In genomic region chr6:157226761-157227160, GRCh38 we compare ENCODE assay signal across 15 cellular contexts.
DNase-seq lines count a peak whose midpoint lies in the region; ATAC-seq, FAIRE-seq and TF ChIP-seq lines count a peak whose summit lies in the region.
"Had no signal": no experiment of that assay in that cellular context is flagged by ENCODE, and none has a peak within 500 bp of the region (broad histone marks: within the 10 kb centered on the region; RNA-seq: fewer than 3 reads in every experiment).

No MANE protein-coding gene starts in this region.

- H3K27me3 ChIP-seq in K562 (ENCODE audit: control insufficient read depth in 2 of 2, insufficient read depth in 2 of 2, low read length in 2 of 2) (peaks cover 0 to 9% of the 10 kb centered on the region in 2 experiments; a peak in 1 of 5 replicates), suprapubic skin (no peaks in the 10 kb centered on the region), PC-9 (ENCODE audit: insufficient read depth, low read depth) (no peaks in the 10 kb centered on the region)

- peaks cover 2% of the 10 kb centered on the region for H3K36me3 Mint-ChIP-seq in T-helper 17 cell (ENCODE audit: low read depth)

- H3K9me3 ChIP-seq in T-helper 17 cell (ENCODE audit: control insufficient read depth, low read length, poor library complexity, severe bottlenecking) (no peaks in the 10 kb centered on the region), K562 (replicated peaks; ENCODE audit: control insufficient read depth, insufficient read depth, low read depth, low read length) (no peaks in the 10 kb centered on the region), suprapubic skin (no peaks in the 10 kb centered on the region), PC-9 (ENCODE audit: insufficient read depth, low read depth) (no peaks in the 10 kb centered on the region)

- H3K4me3 Mint-ChIP-seq in T-helper 17 cell, result peak overlapping the region; percentile 50

- H3K79me2 ChIP-seq in K562 (ENCODE audit: control insufficient read depth, insufficient read depth, low read length) (no peaks in the 10 kb centered on the region), PC-9 (ENCODE audit: low read depth) (no peaks in the 10 kb centered on the region)

- FAIRE-seq in K562 (lab: Jason Lieb, UNC), result peak; percentile 87
- FAIRE-seq: small intestine had no signal

- WGBS in K562 (ENCODE audit: insufficient coverage, low coverage, missing lambda C conversion rate), result 0% methylated on average over 4 of the region's 4 CpGs
- WGBS in suprapubic skin, result 53% methylated on average over 4 of the region's 4 CpGs

- H3K27ac Mint-ChIP-seq in T-helper 17 cell, result peak overlapping the region; percentile 57

- TF ChIP-seq CTCF in K562 (IDR thresholded peaks at IDR 0.05 in 2 of 3, conservative IDR thresholded peaks at IDR 0.05 in 1 of 3; ENCODE audit: insufficient read depth in 2 of 3, low read depth in 1 of 3, low read length in 3 of 3) (no peak), suprapubic skin (IDR thresholded peaks at IDR 0.05) (no peak), PC-9 (conservative IDR thresholded peaks at IDR 0.05) (no peak)

- no peak for TF ChIP-seq RAD21 in K562 (CRISPR knock-in tag; conservative IDR thresholded peaks at IDR 0.05 in 1 of 2, IDR thresholded peaks at IDR 0.05 in 1 of 2)

- H3K27ac ChIP-seq in K562 (ENCODE audit: extremely low read depth, low read depth, low read length), result no peak overlapping the region
- peak overlapping the region; percentile 56 for H3K27ac ChIP-seq in suprapubic skin
- no peak overlapping the region for H3K27ac ChIP-seq in PC-9
- H3K27ac ChIP-seq: KMS-11, SK-N-MC had no signal

- no peaks in the 10 kb centered on the region for H3K9me2 ChIP-seq in PC-9 (ENCODE audit: insufficient read depth)

- H3K36me3 ChIP-seq in K562 (ENCODE audit: control insufficient read depth, insufficient read depth, low read length) (no peaks in the 10 kb centered on the region), suprapubic skin (no peaks in the 10 kb centered on the region), PC-9 (ENCODE audit: low read depth) (no peaks in the 10 kb centered on the region)

- TF ChIP-seq EP300 in K562 (IDR thresholded peaks at IDR 0.05; ENCODE audit: low read length) (no peak), suprapubic skin (IDR thresholded peaks at IDR 0.05) (no peak)

- H3K4me3 ChIP-seq in K562, result no peak overlapping the region
- H3K4me3 ChIP-seq in suprapubic skin, result no peak overlapping the region
- no peak overlapping the region for H3K4me3 ChIP-seq in PC-9
- H3K4me3 ChIP-seq: SK-N-MC had no signal

- H3K9me1 ChIP-seq in K562 (ENCODE audit: control insufficient read depth, insufficient read depth, low read length), result no peaks in the 10 kb centered on the region

- no peak for TF ChIP-seq POLR2A in K562 (conservative IDR thresholded peaks at IDR 0.05)
- no peak for TF ChIP-seq POLR2A in suprapubic skin (IDR thresholded peaks at IDR 0.05)

- H3K4me1 ChIP-seq in K562 (replicated peaks in 1 of 2; ENCODE audit: control insufficient read depth in 2 of 2, insufficient read depth in 2 of 2, low read length in 2 of 2) (peaks cover 25 to 59% of the 10 kb centered on the region in 2 experiments), suprapubic skin (peaks cover 16% of the 10 kb centered on the region), PC-9 (replicated peaks; ENCODE audit: insufficient read depth) (no peaks in the 10 kb centered on the region)

- peaks cover 42% of the 10 kb centered on the region for H3K4me1 Mint-ChIP-seq in T-helper 17 cell

- in situ Hi-C loops in K562 (cut with MboI), result no loop called here

- DNase-seq in T-helper 17 cell (no peak), K562 (ENCODE audit: extremely low read depth in 1 of 4, low spot score in 3 of 4) (peak in 2 of 4 experiments; percentile 72 to 78), left ventricle myocardium superior (no peak), suprapubic skin (ENCODE audit: low spot score in 2 of 2) (no peak), PC-9 (no peak), DMS153 (lab: John Stamatoyannopoulos, UW) (no peak)
- DNase-seq: C1 segment of cervical spinal cord, DND-41, mammary epithelial cell, NCI-H1436, nucleus accumbens, small intestine had no signal

- intact Hi-C loops in K562 (cut with micrococcal nuclease), result loop anchor here (1.0 kb wide), 1 partner anchor 48 kb away; no protein-coding TSS in a partner anchor
- intact Hi-C loops in left ventricle myocardium superior (cut with micrococcal nuclease), result no loop called here
- intact Hi-C loops in PC-9 (cut with micrococcal nuclease; ENCODE audit: unreplicated experiment), result no loop called here

- peaks cover 12% of the 10 kb centered on the region for H3K27me3 Mint-ChIP-seq in T-helper 17 cell

- H4K20me1 ChIP-seq in K562 (replicated peaks; ENCODE audit: control insufficient read depth, insufficient read depth, low read length), result no peaks in the 10 kb centered on the region
- no peaks in the 10 kb centered on the region for H4K20me1 ChIP-seq in PC-9 (ENCODE audit: insufficient read depth)

- H3K4me2 ChIP-seq in K562 (ENCODE audit: insufficient read depth, low read length) (no peak overlapping the region; the same call in 1 of the 2 replicates), PC-9 (no peak overlapping the region)
- H3K4me2 ChIP-seq: KMS-11 had no signal

- BruUV-seq in K562 (replicated peaks; lab: Mats Ljungman, UMichigan) (no TSS peak), PC-9 (replicated peaks; lab: Mats Ljungman, UMichigan) (no TSS peak)

- CTCF ChIA-PET in K562 (lab: Yijun Ruan, JAX; ENCODE audit: low intra/inter-chr PET ratio) (no interaction called here), PC-9 (lab: Charles Lee) (no interaction called here)

- no peaks in the 10 kb centered on the region for H3F3A ChIP-seq in PC-9 (ENCODE audit: insufficient read depth, low read depth)

- H3K9ac ChIP-seq in K562 (ENCODE audit: insufficient read depth in 1 of 2, low read depth in 2 of 2, low read length in 2 of 2), result peak overlapping the region in 1 of 2 experiments; percentile 26; a peak in 1 of 4 replicates
- H3K9ac ChIP-seq: KMS-11 had no signal

- H2AFZ ChIP-seq in K562 (ENCODE audit: low read depth, low read length), result peak overlapping the region; percentile 6; the same call in 1 of the 2 replicates
- H2AFZ ChIP-seq in PC-9, result no peak overlapping the region

- ATAC-seq in T-helper 17 cell, result no peak
- peak; percentile 63 for ATAC-seq in K562
- ATAC-seq in left ventricle myocardium superior, result peak; percentile 30
- ATAC-seq in GM18498 (IDR thresholded peaks at IDR 0.05; ENCODE audit: unreplicated experiment), result no peak

- POLR2A ChIA-PET in K562 (lab: Yijun Ruan, JAX) (interaction anchor here (0.5 to 1.5 kb wide), 5 partner anchors 13 to 446 kb away, joined by 3 to 6 read pairs (median 3); no protein-coding TSS in a partner anchor), PC-9 (lab: Charles Lee; ENCODE audit: unreplicated experiment) (no interaction called here)

TF ChIP-seq in K562, 482 proteins besides CTCF, POLR2A, EP300 and RAD21 (continues in another document):
- TF ChIP-seq RNF219 (CRISPR knock-in tag; IDR thresholded peaks at IDR 0.05), result no peak
- TF ChIP-seq SMARCA5 (IDR thresholded peaks at IDR 0.05), result no peak
- TF ChIP-seq ZNF449 (CRISPR knock-in tag; IDR thresholded peaks at IDR 0.05), result no peak
- TF ChIP-seq GATAD2A (IDR thresholded peaks at IDR 0.05), result no peak
- no peak for TF ChIP-seq HCFC1 (IDR thresholded peaks at IDR 0.05; ENCODE audit: low read depth, low read length)

Comparison
In these comparisons a context has a peak if more than half of its experiments do, and no peak if none do; other contexts are left out.
1. ATAC-seq: peak in K562 (single experiment) and left ventricle myocardium superior (single experiment); none in T-helper 17 cell (single experiment) and GM18498 (single experiment).